8 cellular contexts compared by ENCODE assay signal in genomic region chr2:136255648-136256461, GRCh38.
DNase-seq lines count a peak whose midpoint lies in the region; ATAC-seq, FAIRE-seq and TF ChIP-seq lines count a peak whose summit lies in the region.

No MANE protein-coding gene starts in this region.

- no peaks in the 10 kb centered on the region for H3K36me3 Mint-ChIP-seq in CD4-positive, alpha-beta memory T cell
- H3K36me3 Mint-ChIP-seq in activated CD4-positive, alpha-beta T cell treated with anti-CD3 and anti-CD28 coated beads, Interleukin-2, amount 10 ng/mL, durations not matched to agents 24 days and 14 days (ENCODE audit: low read depth), result no peaks in the 10 kb centered on the region

- H3K27me3 Mint-ChIP-seq in CD4-positive, alpha-beta memory T cell, result no peaks in the 10 kb centered on the region
- no peaks in the 10 kb centered on the region for H3K27me3 Mint-ChIP-seq in activated CD4-positive, alpha-beta T cell treated with anti-CD3 and anti-CD28 coated beads, Interleukin-2, amount 10 ng/mL, durations not matched to agents 24 days and 14 days

- H3K27me3 ChIP-seq in CD4-positive, alpha-beta memory T cell (ENCODE audit: insufficient read depth, low read length), result no peaks in the 10 kb centered on the region

- no peaks in the 10 kb centered on the region for H3K9me3 Mint-ChIP-seq in CD4-positive, alpha-beta memory T cell
- peaks cover 9% of the 10 kb centered on the region for H3K9me3 Mint-ChIP-seq in activated CD4-positive, alpha-beta T cell treated with anti-CD3 and anti-CD28 coated beads, Interleukin-2, amount 10 ng/mL, durations not matched to agents 24 days and 14 days

- peak in 2 of 5 donors; percentile 16 to 21 for DNase-seq in CD4-positive, alpha-beta memory T cell
- DNase-seq in activated CD4-positive, alpha-beta T cell treated with anti-CD3 and anti-CD28 coated beads, Interleukin-2, amount 10 ng/mL, durations not matched to agents 24 days and 14 days, result peak; percentile 54
- no peak for DNase-seq in Right ventricle myocardium inferior (ENCODE audit: missing footprints)
- DNase-seq in H54 (ENCODE audit: insufficient read length, low spot score), result no peak
- DNase-seq in urothelium cell line (ENCODE audit: low spot score), result no peak
- no peak for DNase-seq in activated gamma-delta T cell treated with Interleukin-2 at 50 U/mL for 16 hours

- ATAC-seq in GM18519 (IDR thresholded peaks at IDR 0.05; ENCODE audit: low FRiP score, unreplicated experiment), result peak; percentile 35
- peak; percentile 57 for ATAC-seq in HG03159 (IDR thresholded peaks at IDR 0.05; ENCODE audit: unreplicated experiment)
- ATAC-seq in Right ventricle myocardium inferior, result no peak

- FAIRE-seq in H54 (lab: Jason Lieb, UNC) (no peak), urothelium cell line (lab: Jason Lieb, UNC) (no peak)

- no peaks in the 10 kb centered on the region for H3K36me3 ChIP-seq in CD4-positive, alpha-beta memory T cell (ENCODE audit: insufficient read depth, low read length)

- no peaks in the 10 kb centered on the region for H3K9me3 ChIP-seq in CD4-positive, alpha-beta memory T cell (ENCODE audit: control insufficient read depth in 1 of 2, low read length in 2 of 2)

- H3K27ac ChIP-seq in CD4-positive, alpha-beta memory T cell (ENCODE audit: low read depth, low read length), result no peak overlapping the region

- CTCF ChIA-PET in CD4-positive, alpha-beta memory T cell (lab: Charles Lee; ENCODE audit: partially characterized antibody), result interaction anchor here (0.6 to 4.2 kb wide), 9 partner anchors 13 to 270 kb away, joined by 3 to 19 read pairs (median 3); no protein-coding TSS in a partner anchor

- intact Hi-C loops in CD4-positive, alpha-beta memory T cell (cut with micrococcal nuclease), result loop anchor here (1.0 kb wide), 1 partner anchor 122 kb away; no protein-coding TSS in a partner anchor
- intact Hi-C loops in activated CD4-positive, alpha-beta T cell treated with anti-CD3 and anti-CD28 coated beads, Interleukin-2, amount 10 ng/mL, durations not matched to agents 24 days and 14 days (cut with micrococcal nuclease), result no loop called here
- intact Hi-C loops in Right ventricle myocardium inferior (cut with DNase I), result no loop called here

- peak overlapping the region in 5 of 7 donors; percentile 26 to 75 (median 38) for H3K27ac Mint-ChIP-seq in CD4-positive, alpha-beta memory T cell
- H3K27ac Mint-ChIP-seq in activated CD4-positive, alpha-beta T cell treated with anti-CD3 and anti-CD28 coated beads, Interleukin-2, amount 10 ng/mL, durations not matched to agents 24 days and 14 days, result no peak overlapping the region

- POLR2A ChIA-PET in CD4-positive, alpha-beta memory T cell (lab: Charles Lee; ENCODE audit: partially characterized antibody), result interaction anchor here (1.2 to 2.2 kb wide), 6 partner anchors 13 to 124 kb away, joined by 4 to 9 read pairs (median 4); no protein-coding TSS in a partner anchor

- H3K4me1 Mint-ChIP-seq in CD4-positive, alpha-beta memory T cell, result peaks cover 7 to 28% (median 11%) of the 10 kb centered on the region in 4 donors
- H3K4me1 Mint-ChIP-seq in activated CD4-positive, alpha-beta T cell treated with anti-CD3 and anti-CD28 coated beads, Interleukin-2, amount 10 ng/mL, durations not matched to agents 24 days and 14 days, result peaks cover 12% of the 10 kb centered on the region

- no peak for TF ChIP-seq POLR2A in H54 (IDR thresholded peaks at IDR 0.05; ENCODE audit: low read depth, low read length)

- no peak overlapping the region for H3K4me3 Mint-ChIP-seq in CD4-positive, alpha-beta memory T cell
- no peak overlapping the region for H3K4me3 Mint-ChIP-seq in activated CD4-positive, alpha-beta T cell treated with anti-CD3 and anti-CD28 coated beads, Interleukin-2, amount 10 ng/mL, durations not matched to agents 24 days and 14 days

- H3K4me1 ChIP-seq in CD4-positive, alpha-beta memory T cell (ENCODE audit: insufficient read depth, low read length), result peaks cover 5% of the 10 kb centered on the region

- no peak overlapping the region for H3K4me3 ChIP-seq in CD4-positive, alpha-beta memory T cell (ENCODE audit: low read length in 2 of 2)
